In the genomic region with DNA sequence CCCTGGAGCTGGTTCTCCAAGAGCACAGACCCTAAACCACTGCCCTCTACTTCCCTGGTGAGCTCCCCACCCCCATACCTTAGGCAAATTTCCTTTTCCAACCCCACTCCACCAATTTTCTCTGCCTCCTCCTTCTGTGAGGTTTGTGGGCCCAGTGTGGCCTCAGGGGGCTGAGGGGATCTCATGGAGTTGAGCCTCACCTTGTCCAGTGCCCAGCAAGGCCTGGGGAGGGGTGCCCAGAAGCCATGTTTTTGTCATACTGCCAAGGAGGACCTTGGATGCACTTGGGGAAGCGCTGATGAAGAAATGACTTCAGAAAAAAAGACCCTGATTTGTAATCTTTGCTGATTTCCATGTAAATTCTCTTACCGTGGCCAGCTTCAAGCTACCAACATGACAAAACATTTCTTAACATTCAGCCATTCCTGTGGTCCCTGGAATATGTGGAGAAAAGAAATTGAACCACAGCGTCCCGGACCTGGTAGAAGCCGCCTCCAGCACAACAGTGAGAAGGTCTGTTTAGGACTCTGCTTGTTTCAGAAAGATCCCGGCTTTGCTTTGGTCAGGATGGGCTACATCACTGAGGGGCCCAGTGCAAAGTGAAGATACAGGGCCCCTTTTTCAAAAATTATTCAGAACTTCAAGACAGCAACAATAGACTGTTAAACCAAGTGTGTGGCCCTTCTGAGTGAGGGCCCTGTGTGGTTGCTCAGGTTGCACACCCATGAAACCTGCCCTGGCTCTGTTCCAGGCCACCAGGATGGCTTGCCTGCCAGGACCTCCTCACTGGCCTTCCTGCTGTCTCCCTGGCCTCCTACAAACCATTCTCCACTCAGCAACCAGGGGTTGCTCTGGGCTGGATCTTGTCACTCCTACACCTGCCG, we compare ENCODE assay signal across 1 cellular context.
TF ChIP-seq lines count a peak whose summit lies in the region.

No MANE protein-coding gene starts in this region.

TF ChIP-seq in GM12878, 131 proteins besides CTCF, POLR2A, EP300 and RAD21:
- no peak for TF ChIP-seq YY1 (IDR thresholded peaks at IDR 0.05; ENCODE audit: low read depth, low read length)
- TF ChIP-seq, protein P1, sequence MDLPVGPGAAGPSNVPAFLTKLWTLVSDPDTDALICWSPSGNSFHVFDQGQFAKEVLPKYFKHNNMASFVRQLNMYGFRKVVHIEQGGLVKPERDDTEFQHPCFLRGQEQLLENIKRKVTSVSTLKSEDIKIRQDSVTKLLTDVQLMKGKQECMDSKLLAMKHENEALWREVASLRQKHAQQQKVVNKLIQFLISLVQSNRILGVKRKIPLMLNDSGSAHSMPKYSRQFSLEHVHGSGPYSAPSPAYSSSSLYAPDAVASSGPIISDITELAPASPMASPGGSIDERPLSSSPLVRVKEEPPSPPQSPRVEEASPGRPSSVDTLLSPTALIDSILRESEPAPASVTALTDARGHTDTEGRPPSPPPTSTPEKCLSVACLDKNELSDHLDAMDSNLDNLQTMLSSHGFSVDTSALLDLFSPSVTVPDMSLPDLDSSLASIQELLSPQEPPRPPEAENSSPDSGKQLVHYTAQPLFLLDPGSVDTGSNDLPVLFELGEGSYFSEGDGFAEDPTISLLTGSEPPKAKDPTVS (IDR thresholded peaks at IDR 0.05; ENCODE audit: low read depth, low read length) = no peak
- no peak for TF ChIP-seq POLR2AphosphoS2 (IDR thresholded peaks at IDR 0.05; ENCODE audit: low read depth, low read length)
- no peak for TF ChIP-seq KDM1A (IDR thresholded peaks at IDR 0.05; ENCODE audit: borderline replicate concordance)
- no peak for TF ChIP-seq MXI1 (IDR thresholded peaks at IDR 0.05; ENCODE audit: low read depth, low read length)
- TF ChIP-seq HCFC1 (IDR thresholded peaks at IDR 0.05; ENCODE audit: low read length) = no peak
- no peak for TF ChIP-seq DPF2 (IDR thresholded peaks at IDR 0.05)
- TF ChIP-seq, protein P2, sequence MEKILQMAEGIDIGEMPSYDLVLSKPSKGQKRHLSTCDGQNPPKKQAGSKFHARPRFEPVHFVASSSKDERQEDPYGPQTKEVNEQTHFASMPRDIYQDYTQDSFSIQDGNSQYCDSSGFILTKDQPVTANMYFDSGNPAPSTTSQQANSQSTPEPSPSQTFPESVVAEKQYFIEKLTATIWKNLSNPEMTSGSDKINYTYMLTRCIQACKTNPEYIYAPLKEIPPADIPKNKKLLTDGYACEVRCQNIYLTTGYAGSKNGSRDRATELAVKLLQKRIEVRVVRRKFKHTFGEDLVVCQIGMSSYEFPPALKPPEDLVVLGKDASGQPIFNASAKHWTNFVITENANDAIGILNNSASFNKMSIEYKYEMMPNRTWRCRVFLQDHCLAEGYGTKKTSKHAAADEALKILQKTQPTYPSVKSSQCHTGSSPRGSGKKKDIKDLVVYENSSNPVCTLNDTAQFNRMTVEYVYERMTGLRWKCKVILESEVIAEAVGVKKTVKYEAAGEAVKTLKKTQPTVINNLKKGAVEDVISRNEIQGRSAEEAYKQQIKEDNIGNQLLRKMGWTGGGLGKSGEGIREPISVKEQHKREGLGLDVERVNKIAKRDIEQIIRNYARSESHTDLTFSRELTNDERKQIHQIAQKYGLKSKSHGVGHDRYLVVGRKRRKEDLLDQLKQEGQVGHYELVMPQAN (conservative IDR thresholded peaks at IDR 0.05) = no peak
- TF ChIP-seq SRF (IDR thresholded peaks at IDR 0.05; ENCODE audit: low read depth in 2 of 2, low read length in 2 of 2) = no peak
- TF ChIP-seq, protein P3, sequence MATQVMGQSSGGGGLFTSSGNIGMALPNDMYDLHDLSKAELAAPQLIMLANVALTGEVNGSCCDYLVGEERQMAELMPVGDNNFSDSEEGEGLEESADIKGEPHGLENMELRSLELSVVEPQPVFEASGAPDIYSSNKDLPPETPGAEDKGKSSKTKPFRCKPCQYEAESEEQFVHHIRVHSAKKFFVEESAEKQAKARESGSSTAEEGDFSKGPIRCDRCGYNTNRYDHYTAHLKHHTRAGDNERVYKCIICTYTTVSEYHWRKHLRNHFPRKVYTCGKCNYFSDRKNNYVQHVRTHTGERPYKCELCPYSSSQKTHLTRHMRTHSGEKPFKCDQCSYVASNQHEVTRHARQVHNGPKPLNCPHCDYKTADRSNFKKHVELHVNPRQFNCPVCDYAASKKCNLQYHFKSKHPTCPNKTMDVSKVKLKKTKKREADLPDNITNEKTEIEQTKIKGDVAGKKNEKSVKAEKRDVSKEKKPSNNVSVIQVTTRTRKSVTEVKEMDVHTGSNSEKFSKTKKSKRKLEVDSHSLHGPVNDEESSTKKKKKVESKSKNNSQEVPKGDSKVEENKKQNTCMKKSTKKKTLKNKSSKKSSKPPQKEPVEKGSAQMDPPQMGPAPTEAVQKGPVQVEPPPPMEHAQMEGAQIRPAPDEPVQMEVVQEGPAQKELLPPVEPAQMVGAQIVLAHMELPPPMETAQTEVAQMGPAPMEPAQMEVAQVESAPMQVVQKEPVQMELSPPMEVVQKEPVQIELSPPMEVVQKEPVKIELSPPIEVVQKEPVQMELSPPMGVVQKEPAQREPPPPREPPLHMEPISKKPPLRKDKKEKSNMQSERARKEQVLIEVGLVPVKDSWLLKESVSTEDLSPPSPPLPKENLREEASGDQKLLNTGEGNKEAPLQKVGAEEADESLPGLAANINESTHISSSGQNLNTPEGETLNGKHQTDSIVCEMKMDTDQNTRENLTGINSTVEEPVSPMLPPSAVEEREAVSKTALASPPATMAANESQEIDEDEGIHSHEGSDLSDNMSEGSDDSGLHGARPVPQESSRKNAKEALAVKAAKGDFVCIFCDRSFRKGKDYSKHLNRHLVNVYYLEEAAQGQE (IDR thresholded peaks at IDR 0.05; ENCODE audit: low read depth, low read length) = no peak
